1 cellular context compared by ENCODE assay signal in the genomic region with DNA sequence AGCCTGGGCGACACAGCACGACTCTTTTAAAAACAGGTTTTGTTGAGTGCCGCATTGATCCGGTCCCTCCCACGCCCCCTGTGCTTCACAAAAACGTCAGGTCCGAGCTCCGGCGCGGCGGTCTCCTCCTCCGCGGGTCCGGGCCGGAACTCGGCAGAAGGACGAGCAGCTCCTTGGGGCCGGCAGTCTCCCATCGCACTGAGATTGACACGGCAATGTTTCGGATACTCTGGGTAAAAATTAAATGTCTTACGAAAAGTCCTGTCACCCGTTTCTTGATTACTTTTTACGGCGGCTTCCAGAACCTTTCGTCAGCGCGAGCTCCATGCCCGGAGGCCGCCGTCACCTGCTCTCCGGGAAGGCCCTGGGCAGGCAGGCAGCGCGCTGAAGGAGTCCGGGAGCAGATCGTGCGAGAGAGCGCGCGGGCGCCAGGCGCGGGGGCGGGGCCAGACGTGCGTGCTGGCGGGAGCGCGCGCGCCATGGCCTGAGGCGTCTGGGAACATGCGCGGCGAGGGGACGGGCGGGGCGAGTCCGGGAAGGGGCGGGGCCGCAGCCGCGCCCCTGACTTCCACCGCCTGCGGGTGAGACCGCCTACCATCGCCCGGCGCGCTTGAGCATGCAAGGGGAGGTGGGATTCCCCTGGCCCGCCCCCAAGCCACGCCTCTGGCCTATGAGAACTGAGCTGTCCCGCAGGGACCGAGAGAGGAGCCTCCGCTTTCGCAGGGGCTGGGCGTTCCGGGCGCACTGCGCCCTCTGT.
TF ChIP-seq lines count a peak whose summit lies in the region.

No MANE protein-coding gene starts in this region.

TF ChIP-seq in SK-N-SH, 30 proteins besides CTCF, POLR2A, EP300 and RAD21 (continued from another document):
- TF ChIP-seq GATA2 (CRISPR knock-in tag; IDR thresholded peaks at IDR 0.05) (no peak), RXRA (IDR thresholded peaks at IDR 0.05; ENCODE audit: borderline replicate concordance, low read depth) (no peak), ELF1 (IDR thresholded peaks at IDR 0.05) (0 out of 2 replicates have a peak, but pooled peaks have one; percentile 13), GABPA (IDR thresholded peaks at IDR 0.05; ENCODE audit: low read depth) (no peak), NFIC (IDR thresholded peaks at IDR 0.05; ENCODE audit: borderline replicate concordance) (no peak), ZBTB33 (IDR thresholded peaks at IDR 0.05; ENCODE audit: borderline replicate concordance, low read depth) (no peak), TAF1 (IDR thresholded peaks at IDR 0.05; ENCODE audit: borderline replicate concordance, low read depth, low read length) (peak; percentile 88), TCF12 (IDR thresholded peaks at IDR 0.05) (no peak), RFX5 (IDR thresholded peaks at IDR 0.05; ENCODE audit: low read length) (0 out of 2 replicates have a peak, but pooled peaks have one; percentile 25), FOXJ3 (CRISPR knock-in tag; IDR thresholded peaks at IDR 0.05) (no peak), REST (IDR thresholded peaks at IDR 0.05; ENCODE audit: low read depth, low read length) (peak; percentile 48; the same call in 1 of the 2 replicates), RCOR1 (IDR thresholded peaks at IDR 0.05; ENCODE audit: low read length) (peak; percentile 55; the same call in 1 of the 2 replicates), FOSL2 (IDR thresholded peaks at IDR 0.05; ENCODE audit: borderline replicate concordance, low read depth) (no peak), SMC3 (IDR thresholded peaks at IDR 0.05; ENCODE audit: low read depth, low read length) (no peak; the same call in 1 of the 2 replicates), FOXM1 (IDR thresholded peaks at IDR 0.05; ENCODE audit: low read depth) (no peak), SIN3A (IDR thresholded peaks at IDR 0.05; ENCODE audit: borderline replicate concordance, low read depth, low read length) (no peak), MEF2A (IDR thresholded peaks at IDR 0.05; ENCODE audit: borderline replicate concordance, low read depth) (no peak), MXI1 (IDR thresholded peaks at IDR 0.05; ENCODE audit: low read depth, low read length) (peak; percentile 72), POLR2AphosphoS5 (IDR thresholded peaks at IDR 0.05; ENCODE audit: low read depth, low read length) (peak; percentile 89)
- TF ChIP-seq, protein P1, sequence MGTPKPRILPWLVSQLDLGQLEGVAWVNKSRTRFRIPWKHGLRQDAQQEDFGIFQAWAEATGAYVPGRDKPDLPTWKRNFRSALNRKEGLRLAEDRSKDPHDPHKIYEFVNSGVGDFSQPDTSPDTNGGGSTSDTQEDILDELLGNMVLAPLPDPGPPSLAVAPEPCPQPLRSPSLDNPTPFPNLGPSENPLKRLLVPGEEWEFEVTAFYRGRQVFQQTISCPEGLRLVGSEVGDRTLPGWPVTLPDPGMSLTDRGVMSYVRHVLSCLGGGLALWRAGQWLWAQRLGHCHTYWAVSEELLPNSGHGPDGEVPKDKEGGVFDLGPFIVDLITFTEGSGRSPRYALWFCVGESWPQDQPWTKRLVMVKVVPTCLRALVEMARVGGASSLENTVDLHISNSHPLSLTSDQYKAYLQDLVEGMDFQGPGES (IDR thresholded peaks at IDR 0.05; ENCODE audit: low read depth, low read length) = no peak
